Comparison of ENCODE assay signal across 17 cellular contexts in genomic region chr12:2633176-2633824, GRCh38.
DNase-seq lines count a peak whose midpoint lies in the region; ATAC-seq, FAIRE-seq and TF ChIP-seq lines count a peak whose summit lies in the region.
"Had no signal": no experiment of that assay in that cellular context is flagged by ENCODE, and none has a peak within 500 bp of the region (broad histone marks: within the 10 kb centered on the region; RNA-seq: fewer than 3 reads in every experiment).

No MANE protein-coding gene starts in this region.

- no peak overlapping the region for H3K56ac ChIP-seq in H1 (replicated peaks; ENCODE audit: insufficient read length, low read depth, low read length)

- no peak overlapping the region for H4K5ac ChIP-seq in H1 (ENCODE audit: insufficient read length, low read depth, low read length)

- ATAC-seq in heart left ventricle (no peak), upper lobe of right lung (no peak)

- peak overlapping the region in 9 of 12 donors; percentile 31 to 81 (median 68) for H3K27ac ChIP-seq in heart left ventricle
- H3K27ac ChIP-seq in H1 (ENCODE audit: low read depth, low read length), result no peak overlapping the region
- H3K27ac ChIP-seq in trophoblast cell (ENCODE audit: low read depth, low read length), result no peak overlapping the region
- no peak overlapping the region for H3K27ac ChIP-seq in upper lobe of right lung

- WGBS in heart left ventricle, 4 donors, result 92 to 95% (median 94%) methylated on average over 9 to 16 of the region's 16 CpGs
- 83% methylated on average over 16 of the region's 16 CpGs; no CpG with 5 or more reads in 1 of the 2 experiments for WGBS in H1 (ENCODE audit: extremely low coverage in 1 of 2, insufficient coverage in 1 of 2, insufficient read length in 1 of 2, insufficient replicate concordance in 2 of 2, low coverage in 1 of 2, low lambda C conversion rate in 2 of 2, missing lambda C conversion rate in 1 of 2), 2 experiments
- WGBS in trophoblast cell (ENCODE audit: extremely low coverage, insufficient coverage, insufficient read length), result no CpG with 5 or more reads among the region's 16 CpGs

- no peak overlapping the region for H4K12ac ChIP-seq in trophoblast cell (ENCODE audit: low read depth, low read length)

- H3K79me1 ChIP-seq in H1 (ENCODE audit: low read depth, low read length) (no peaks in the 10 kb centered on the region), trophoblast cell (ENCODE audit: low read length) (peaks cover 10% of the 10 kb centered on the region)

- peaks cover 0 to 33% (median 2%) of the 10 kb centered on the region in 12 donors for H3K4me1 ChIP-seq in heart left ventricle
- H3K4me1 ChIP-seq in H1 (replicated peaks in 1 of 4; ENCODE audit: control insufficient read depth in 3 of 4, insufficient read depth in 4 of 4, low read length in 3 of 4), result no peaks in the 10 kb centered on the region
- H3K4me1 ChIP-seq in trophoblast cell (ENCODE audit: control insufficient read depth in 1 of 2, insufficient read depth in 2 of 2, low read length in 2 of 2), result peaks cover 26 to 34% of the 10 kb centered on the region in 2 experiments
- no peaks in the 10 kb centered on the region for H3K4me1 ChIP-seq in upper lobe of right lung

- TF ChIP-seq CTCF in heart left ventricle (IDR thresholded peaks at IDR 0.05), result no peak
- no peak for TF ChIP-seq CTCF in H1 (IDR thresholded peaks at IDR 0.05; ENCODE audit: control extremely low read depth in 1 of 3, insufficient read depth in 1 of 3, low read depth in 1 of 3, low read length in 3 of 3)
- TF ChIP-seq CTCF in upper lobe of right lung (IDR thresholded peaks at IDR 0.05), result no peak
- TF ChIP-seq CTCF in GM10266 (IDR thresholded peaks at IDR 0.05; ENCODE audit: control insufficient read depth, insufficient read depth, low read depth, missing control alignments), result no peak

- no peaks in the 10 kb centered on the region for H3K23me2 ChIP-seq in H1 (ENCODE audit: low read depth, low read length)

- no peak overlapping the region for H2BK15ac ChIP-seq in H1 (ENCODE audit: low read length)

- CTCF ChIA-PET in H1 (lab: Charles Lee; ENCODE audit: partially characterized antibody), result interaction anchor here (0.6 to 2.5 kb wide), 5 partner anchors 13 to 277 kb away, joined by 3 to 7 read pairs (median 3); no protein-coding TSS in a partner anchor

- no peaks in the 10 kb centered on the region for H4K20me1 ChIP-seq in H1 (replicated peaks in 1 of 2; ENCODE audit: control insufficient read depth in 1 of 2, insufficient read depth in 2 of 2, low read length in 2 of 2)

- intact Hi-C loops in heart left ventricle (cut with DNase I) (no loop called here), cardiac septum (cut with DNase I) (no loop called here), upper lobe of right lung (cut with DNase I) (no loop called here)

- H4K8ac ChIP-seq in H1 (ENCODE audit: extremely low read depth, insufficient read depth, low read length) (no peak overlapping the region; the same call in 1 of the 2 replicates), trophoblast cell (ENCODE audit: low read depth, low read length) (no peak overlapping the region)

- H3K4me2 ChIP-seq in H1 (ENCODE audit: insufficient read depth in 1 of 2, low read depth in 2 of 2, low read length in 2 of 2), result no peak overlapping the region
- no peak overlapping the region for H3K4me2 ChIP-seq in trophoblast cell (ENCODE audit: low read length)

- TF ChIP-seq POLR2A in heart left ventricle (IDR thresholded peaks at IDR 0.05), result no peak
- TF ChIP-seq POLR2A in H1 (IDR thresholded peaks at IDR 0.05; ENCODE audit: control extremely low read depth in 1 of 2, low read depth in 2 of 2, low read length in 2 of 2), result no peak

- H2AK5ac ChIP-seq in H1 (ENCODE audit: low read depth, low read length), result peak overlapping the region; percentile 31; the same call in 1 of the 2 replicates
- peak overlapping the region; percentile 19 for H2AK5ac ChIP-seq in trophoblast cell (ENCODE audit: low read length)

- no peak overlapping the region for H2AFZ ChIP-seq in H1 (ENCODE audit: low read length)
- H2AFZ ChIP-seq in trophoblast cell (ENCODE audit: insufficient read depth, low read length, poor library complexity), result no peak overlapping the region

- H3K9ac ChIP-seq in H1 (replicated peaks in 1 of 4; ENCODE audit: extremely low read depth in 1 of 4, low read depth in 3 of 4, low read length in 3 of 4), result no peak overlapping the region
- no peak overlapping the region for H3K9ac ChIP-seq in trophoblast cell (ENCODE audit: low read length)

- POLR2A ChIA-PET in H1 (lab: Charles Lee; ENCODE audit: partially characterized antibody), result no interaction called here

- H3K4ac ChIP-seq in H1 (replicated peaks; ENCODE audit: insufficient read length, low read depth, low read length) (no peak overlapping the region), trophoblast cell (ENCODE audit: low read depth, low read length) (no peak overlapping the region)

- H3K14ac ChIP-seq in H1 (ENCODE audit: insufficient read length) (no peak overlapping the region), trophoblast cell (ENCODE audit: low read length) (no peak overlapping the region)

- H3K36me3 ChIP-seq in heart left ventricle (peaks cover 0 to 30% (median 3%) of the 10 kb centered on the region in 9 donors), H1 (ENCODE audit: control insufficient read depth in 2 of 4, insufficient read depth in 4 of 4, low read length in 3 of 4) (no peaks in the 10 kb centered on the region), trophoblast cell (ENCODE audit: control insufficient read depth in 1 of 2, insufficient read depth in 2 of 2, low read length in 2 of 2) (peaks cover 0 to 6% of the 10 kb centered on the region in 2 experiments), upper lobe of right lung (no peaks in the 10 kb centered on the region)

- no peak for FAIRE-seq in H1 (lab: Jason Lieb, UNC)

- H3K79me2 ChIP-seq in H1 (ENCODE audit: control insufficient read depth in 1 of 2, insufficient read depth in 2 of 2, low read length in 2 of 2) (no peaks in the 10 kb centered on the region), trophoblast cell (ENCODE audit: control insufficient read depth, insufficient read depth, low read length, poor library complexity) (peaks cover 3% of the 10 kb centered on the region)

- H3K4me3 ChIP-seq in heart left ventricle, result no peak overlapping the region
- no peak overlapping the region for H3K4me3 ChIP-seq in H1 (ENCODE audit: extremely low read depth in 1 of 4, insufficient read depth in 2 of 4, low read depth in 3 of 4, low read length in 4 of 4)
- no peak overlapping the region for H3K4me3 ChIP-seq in trophoblast cell (ENCODE audit: low read depth, low read length)
- H3K4me3 ChIP-seq in upper lobe of right lung, result no peak overlapping the region

- H2BK20ac ChIP-seq in H1 (ENCODE audit: low read length), result no peak overlapping the region

- no peak overlapping the region for H2BK120ac ChIP-seq in H1 (replicated peaks; ENCODE audit: low read depth, low read length)
- no peak overlapping the region for H2BK120ac ChIP-seq in trophoblast cell (ENCODE audit: insufficient read depth, low read length, poor library complexity)

- DNase-seq in heart left ventricle (no peak), cardiac septum (ENCODE audit: low spot score) (no peak), H1 (ENCODE audit: low read depth in 1 of 2, low spot score in 2 of 2) (no peak), trophoblast cell (no peak), upper lobe of right lung (peak; percentile 49), GM10266 (ENCODE audit: extremely low spot score) (no peak), LoVo (ENCODE audit: low spot score) (no peak), DMS153 (lab: John Stamatoyannopoulos, UW) (no peak)
- DNase-seq: 8988T, DND-41, HCEC 1CT, KBM-7, NCI-H1417, NCI-H1930, NCI-H226, NCI-H524, SIG-M5 had no signal

- H3K27me3 ChIP-seq in heart left ventricle, result no peaks in the 10 kb centered on the region
- H3K27me3 ChIP-seq in H1 (replicated peaks in 1 of 4; ENCODE audit: control insufficient read depth in 3 of 4, extremely low read depth in 1 of 4, insufficient read depth in 3 of 4, low read length in 3 of 4), result no peaks in the 10 kb centered on the region
- H3K27me3 ChIP-seq in trophoblast cell (ENCODE audit: insufficient read depth, low read length), result no peaks in the 10 kb centered on the region
- no peaks in the 10 kb centered on the region for H3K27me3 ChIP-seq in upper lobe of right lung

- H2BK5ac ChIP-seq in H1 (ENCODE audit: low read depth, low read length), result no peak overlapping the region
- H2BK5ac ChIP-seq in trophoblast cell (ENCODE audit: low read depth, low read length, poor library complexity), result no peak overlapping the region

- H3K9me3 ChIP-seq in heart left ventricle (no peaks in the 10 kb centered on the region), H1 (ENCODE audit: insufficient read depth in 2 of 2, low read depth in 1 of 2, low read length in 1 of 2) (no peaks in the 10 kb centered on the region), trophoblast cell (ENCODE audit: insufficient read depth, low read depth, low read length) (peaks cover 9% of the 10 kb centered on the region), upper lobe of right lung (no peaks in the 10 kb centered on the region)

- no peak for TF ChIP-seq RAD21 in H1 (IDR thresholded peaks at IDR 0.05 in 1 of 2, conservative IDR thresholded peaks at IDR 0.05 in 1 of 2; ENCODE audit: low read depth in 2 of 2, low read length in 2 of 2)

- TF ChIP-seq EP300 in H1 (IDR thresholded peaks at IDR 0.05; ENCODE audit: borderline replicate concordance in 1 of 2, low read depth in 2 of 2, low read length in 2 of 2), result no peak

- no peak overlapping the region for H3K18ac ChIP-seq in H1 (ENCODE audit: extremely low read depth, low read length)
- peak overlapping the region; percentile 11 for H3K18ac ChIP-seq in trophoblast cell (ENCODE audit: low read length)

- H4K91ac ChIP-seq in H1 (replicated peaks; ENCODE audit: insufficient read length, low read length), result no peak overlapping the region
- peak overlapping the region; percentile 45 for H4K91ac ChIP-seq in trophoblast cell (ENCODE audit: low read depth, low read length)

- H3K23ac ChIP-seq in H1 (ENCODE audit: insufficient read length) (no peak overlapping the region), trophoblast cell (ENCODE audit: low read length) (no peak overlapping the region)

- H2BK12ac ChIP-seq in H1 (ENCODE audit: low read depth, low read length), result no peak overlapping the region
- peak overlapping the region; percentile 3 for H2BK12ac ChIP-seq in trophoblast cell (ENCODE audit: low read length)

Comparison
In these comparisons a context has a peak if more than half of its experiments do, and no peak if none do; other contexts are left out.
1. H3K27ac ChIP-seq: peak in heart left ventricle (9 of 12); none in H1 (single experiment), trophoblast cell (single experiment) and upper lobe of right lung (single experiment).